ENCODE assay signal across 10 cellular contexts in genomic region chr19:8514505-8515009, GRCh38. TPM values are rescaled to one million over a fixed set of nuclear protein-coding genes. Genes with fewer than 3 reads are reported as not detected.
DNase-seq lines count a peak whose midpoint lies in the region; FAIRE-seq and TF ChIP-seq lines count a peak whose summit lies in the region.
"Not testable (repeated sequence)": the region's sequence is repeated elsewhere in the genome, so short reads cannot be mapped to it uniquely, and the experiment has no call there.
"Had no signal": no experiment of that assay in that cellular context is flagged by ENCODE, and none has a peak within 500 bp of the region (broad histone marks: within the 10 kb centered on the region; RNA-seq: fewer than 3 reads in every experiment).

No MANE protein-coding gene starts in this region.

- peaks cover 24% of the 10 kb centered on the region for H3K36me3 Mint-ChIP-seq in T-helper 1 cell treated with Interleukin-12 subunit alpha and Interleukin-12 subunit beta and Interleukin-4 antibody, amounts not matched to agents 30 μg/mL and 1 μg/mL, for 36 hours (ENCODE audit: low read depth)
- H3K36me3 Mint-ChIP-seq in neural progenitor cell, result not testable (repeated sequence)

- H4K20me1 ChIP-seq in endothelial cell of umbilical vein (replicated peaks; ENCODE audit: control insufficient read depth, extremely low read depth, insufficient read depth, low read length); neural progenitor cell (ENCODE audit: low read depth): not testable (repeated sequence)

- not testable (repeated sequence) for TF ChIP-seq CTCF in BE2C (IDR thresholded peaks at IDR 0.05; ENCODE audit: low read depth, low read length); adrenal gland (IDR thresholded peaks at IDR 0.05); endothelial cell of umbilical vein (IDR thresholded peaks at IDR 0.05; ENCODE audit: extremely low read depth in 1 of 2, insufficient read depth in 1 of 2, low read depth in 1 of 2, low read length in 2 of 2); kidney (IDR thresholded peaks at IDR 0.05; ENCODE audit: borderline replicate concordance, extremely low read depth, insufficient read depth); neural progenitor cell (IDR thresholded peaks at IDR 0.05); stomach (IDR thresholded peaks at IDR 0.05)

- dilution Hi-C loops in endothelial cell of umbilical vein (cut with MboI; ENCODE audit: extremely low pct_ligation_motif_present, low sequenced_read_pairs), result not testable (repeated sequence)

- not testable (repeated sequence) for DNase-seq in BE2C; endothelial cell of umbilical vein (ENCODE audit: low read depth, low spot score); kidney; neural progenitor cell (ENCODE audit: low spot score); stomach
- peak in 1 of 7 donors; percentile 74 for DNase-seq in adrenal gland

- 61 to 70% (median 65%) methylated on average over 13 to 21 of the region's 21 CpGs for WGBS in adrenal gland, 4 donors
- 71 to 76% (median 73%) methylated on average over 21 of the region's 21 CpGs for WGBS in stomach, 5 donors

- not testable (repeated sequence) for H3K79me2 ChIP-seq in endothelial cell of umbilical vein (ENCODE audit: control insufficient read depth, insufficient read depth, low read length); neural progenitor cell (ENCODE audit: low read depth)

- not testable (repeated sequence) for H3K9me3 Mint-ChIP-seq in T-helper 1 cell treated with Interleukin-12 subunit alpha and Interleukin-12 subunit beta and Interleukin-4 antibody, amounts not matched to agents 30 μg/mL and 1 μg/mL, for 36 hours; neural progenitor cell

- intact Hi-C loops in adrenal gland (cut with DNase I); endothelial cell of umbilical vein (cut with micrococcal nuclease); kidney (cut with DNase I): not testable (repeated sequence)
- intact Hi-C loops in stomach (cut with DNase I; ENCODE audit: low total_unique reads), result loop anchor here (5.0 kb wide), 1 partner anchor 182 kb away; no protein-coding TSS in a partner anchor

- H2AFZ ChIP-seq in endothelial cell of umbilical vein (ENCODE audit: low read depth, low read length), result peak overlapping the region; percentile 97
- not testable (repeated sequence) for H2AFZ ChIP-seq in neural progenitor cell (replicated peaks)

- not testable (repeated sequence) for H3K27ac ChIP-seq in HUES48 (ENCODE audit: low read depth, low read length); endothelial cell of umbilical vein (ENCODE audit: insufficient read depth, low read depth, low read length); neural progenitor cell
- peak overlapping the region; percentile 89 to 99 (median 98) for H3K27ac ChIP-seq in adrenal gland
- peak overlapping the region in 1 of 2 donors; percentile 97 for H3K27ac ChIP-seq in kidney (ENCODE audit: low read depth in 2 of 2, low read length in 2 of 2)
- H3K27ac ChIP-seq in stomach, result peak overlapping the region; percentile 96 to 100 (median 99)

- CTCF ChIA-PET in endothelial cell of umbilical vein (lab: Charles Lee), result interaction anchor here (1.0 to 2.3 kb wide), 6 partner anchors 9 to 196 kb away, joined by 4 to 21 read pairs (median 6); no protein-coding TSS in a partner anchor

- not testable (repeated sequence) for H3K36me3 ChIP-seq in BE2C; HUES48 (ENCODE audit: control insufficient read depth, insufficient read depth, low read length); adrenal gland (replicated peaks in 1 of 2); endothelial cell of umbilical vein (ENCODE audit: control insufficient read depth in 2 of 2, extremely low read depth in 1 of 2, insufficient read depth in 2 of 2, low read length in 2 of 2); kidney (ENCODE audit: control insufficient read depth in 1 of 2, insufficient read depth in 2 of 2, low read length in 2 of 2); neural progenitor cell
- H3K36me3 ChIP-seq in stomach, result peaks cover 4 to 21% (median 19%) of the 10 kb centered on the region in 4 donors

- not testable (repeated sequence) for H3K27me3 Mint-ChIP-seq in T-helper 1 cell treated with Interleukin-12 subunit alpha and Interleukin-12 subunit beta and Interleukin-4 antibody, amounts not matched to agents 30 μg/mL and 1 μg/mL, for 36 hours (ENCODE audit: low read depth)
- peaks cover 13% of the 10 kb centered on the region for H3K27me3 Mint-ChIP-seq in neural progenitor cell (ENCODE audit: insufficient read depth, low read depth)

- not testable (repeated sequence) for H3K27me3 ChIP-seq in BE2C; HUES48 (ENCODE audit: control insufficient read depth, insufficient read depth, low read length); adrenal gland; endothelial cell of umbilical vein (ENCODE audit: control insufficient read depth in 2 of 2, insufficient read depth in 2 of 2, low read length in 2 of 2); neural progenitor cell; stomach

- not testable (repeated sequence) for BruUV-seq in endothelial cell of umbilical vein (replicated peaks; lab: Mats Ljungman, UMichigan)

- peak overlapping the region; percentile 66 for H3K4me3 ChIP-seq in BE2C (ENCODE audit: low read depth, low read length)
- peak overlapping the region; percentile 96 for H3K4me3 ChIP-seq in HUES48 (ENCODE audit: low read depth, low read length)
- peak overlapping the region in 2 of 4 donors; percentile 75 to 85 for H3K4me3 ChIP-seq in adrenal gland
- H3K4me3 ChIP-seq in endothelial cell of umbilical vein (replicated peaks in 1 of 3; ENCODE audit: insufficient read depth in 1 of 3, low read depth in 1 of 3, low read length in 3 of 3), result peak overlapping the region in 2 of 3 experiments; percentile 62 to 95
- H3K4me3 ChIP-seq in kidney (ENCODE audit: low read length in 2 of 2), result peak overlapping the region; percentile 68 to 74
- H3K4me3 ChIP-seq in neural progenitor cell, result peak overlapping the region; percentile 93
- H3K4me3 ChIP-seq in stomach, result peak overlapping the region; percentile 45 to 72 (median 63)

- peaks cover 22% of the 10 kb centered on the region for H3F3A ChIP-seq in neural progenitor cell (ENCODE audit: low read depth)

- H3K4me3 Mint-ChIP-seq in T-helper 1 cell treated with Interleukin-12 subunit alpha and Interleukin-12 subunit beta and Interleukin-4 antibody, amounts not matched to agents 30 μg/mL and 1 μg/mL, for 36 hours, result peak overlapping the region; percentile 91
- peak overlapping the region; percentile 95 for H3K4me3 Mint-ChIP-seq in neural progenitor cell

- not testable (repeated sequence) for TF ChIP-seq EP300 in stomach (IDR thresholded peaks at IDR 0.05)

- H3K9me3 ChIP-seq in BE2C; HUES48 (ENCODE audit: control insufficient read depth, insufficient read depth, low read length); adrenal gland (replicated peaks in 1 of 3); endothelial cell of umbilical vein (replicated peaks; ENCODE audit: control insufficient read depth, insufficient read depth, low read length); kidney (ENCODE audit: control insufficient read depth in 1 of 2, low read length in 2 of 2); neural progenitor cell (ENCODE audit: low read depth); stomach: not testable (repeated sequence)

- H3K4me1 Mint-ChIP-seq in T-helper 1 cell treated with Interleukin-12 subunit alpha and Interleukin-12 subunit beta and Interleukin-4 antibody, amounts not matched to agents 30 μg/mL and 1 μg/mL, for 36 hours (ENCODE audit: low read depth), result peaks cover 47% of the 10 kb centered on the region
- H3K4me1 Mint-ChIP-seq in neural progenitor cell, result peaks cover 15% of the 10 kb centered on the region

- not testable (repeated sequence) for TF ChIP-seq POLR2A in adrenal gland (IDR thresholded peaks at IDR 0.05); endothelial cell of umbilical vein (IDR thresholded peaks at IDR 0.05; ENCODE audit: low read depth, low read length); stomach (IDR thresholded peaks at IDR 0.05)

- FAIRE-seq in endothelial cell of umbilical vein (lab: Jason Lieb, UNC); kidney (lab: Jason Lieb, UNC): not testable (repeated sequence)

- peak overlapping the region; percentile 75 for H3K4me2 ChIP-seq in endothelial cell of umbilical vein (ENCODE audit: insufficient read depth, low read length)
- H3K4me2 ChIP-seq in neural progenitor cell, result peak overlapping the region; percentile 79

- peak overlapping the region; percentile 99 for H3K27ac Mint-ChIP-seq in T-helper 1 cell treated with Interleukin-12 subunit alpha and Interleukin-12 subunit beta and Interleukin-4 antibody, amounts not matched to agents 30 μg/mL and 1 μg/mL, for 36 hours
- peak overlapping the region; percentile 85 for H3K27ac Mint-ChIP-seq in neural progenitor cell

- H3K9me1 ChIP-seq in endothelial cell of umbilical vein (replicated peaks; ENCODE audit: control insufficient read depth, extremely low read depth, insufficient read depth, low read length), result not testable (repeated sequence)

- H3K4me1 ChIP-seq in BE2C; HUES48 (ENCODE audit: control insufficient read depth, insufficient read depth, low read length); neural progenitor cell: not testable (repeated sequence)
- H3K4me1 ChIP-seq in adrenal gland (replicated peaks in 1 of 2) (peaks cover 19 to 27% of the 10 kb centered on the region in 2 donors), endothelial cell of umbilical vein (ENCODE audit: control insufficient read depth, extremely low read depth, insufficient read depth, low read length) (peaks cover 11% of the 10 kb centered on the region), kidney (ENCODE audit: control insufficient read depth in 1 of 2, insufficient read depth in 1 of 2, low read depth in 1 of 2, low read length in 2 of 2) (peaks cover 4 to 10% of the 10 kb centered on the region in 2 donors), stomach (peaks cover 18 to 57% (median 28%) of the 10 kb centered on the region in 4 donors)

- H3K9ac ChIP-seq in HUES48 (ENCODE audit: low read depth, low read length), result peak overlapping the region; percentile 96
- peak overlapping the region; percentile 96 for H3K9ac ChIP-seq in endothelial cell of umbilical vein (replicated peaks; ENCODE audit: extremely low read depth, insufficient read depth, low read length)
- peak overlapping the region in 1 of 2 donors; percentile 53 for H3K9ac ChIP-seq in kidney (ENCODE audit: low read length in 2 of 2)
- H3K9ac ChIP-seq in neural progenitor cell, result not testable (repeated sequence)

- POLR2A ChIA-PET in endothelial cell of umbilical vein (lab: Charles Lee), result interaction anchor here (0.6 to 1.8 kb wide), 5 partner anchors 11 to 207 kb away, joined by 3 to 16 read pairs (median 4); partner anchors contain the start of gene RAB11B

RNA-seq across cellular contexts. Expression of gene ZNF414, which starts 0.6 kb away (rescaled TPM):
- polyA plus RNA-seq in BE2C (2012; ENCODE audit: insufficient read depth, insufficient read length, low read depth), result 46.8 TPM
- total RNA-seq in adrenal gland (10 to 100 TPM; 17.5 to 64.6 (median 25.5) TPM), endothelial cell of umbilical vein (14.5 and 20.6 TPM in 2 replicates), kidney (29.6 TPM), neural progenitor cell (ENCODE audit: low replicate concordance) (1.8 and 8.9 TPM in 2 replicates), stomach (10 to 100 TPM in 3 of 5 donors, 1 to 10 TPM in 2; 1.8 to 28.4 (median 16.5) TPM)
- polyA plus RNA-seq in adrenal gland (100 to 1,000 TPM in 1 of 3 donors, 10 to 100 TPM in 1, 1 to 10 TPM in 1; 5.2 to 103 (median 49.6) TPM), endothelial cell of umbilical vein (10.6 and 11.6 TPM in 2 replicates), kidney (ENCODE audit: insufficient read depth, low read depth, low replicate concordance) (20.4 TPM), stomach (10 to 100 TPM; 19.9 to 32.7 (median 26.9) TPM)
- polyA plus RNA-seq in endothelial cell of umbilical vein (2011; cell fraction: cytosol; rRNA removed), result 3.9 and 6.0 TPM in 2 replicates
- 10.6 and 11.8 TPM in 2 replicates for polyA plus RNA-seq in endothelial cell of umbilical vein (2011; cell fraction: nucleus; rRNA removed)
- 5.5 and 18.9 TPM in 2 replicates for polyA plus RNA-seq in endothelial cell of umbilical vein (2012)
- polyA minus RNA-seq in endothelial cell of umbilical vein, result 2.3 and 3.0 TPM in 2 replicates
- polyA minus RNA-seq in endothelial cell of umbilical vein (2011; cell fraction: cytosol; rRNA and poly(A)+ RNA removed), result 13.2 TPM
- polyA minus RNA-seq in endothelial cell of umbilical vein (2011; cell fraction: nucleus; rRNA and poly(A)+ RNA removed), result 2.9 and 8.4 TPM in 2 replicates

RNA-seq across cellular contexts. Expression of gene PRAM1, which starts 12.1 kb away (rescaled TPM):
- polyA plus RNA-seq in BE2C (2012; ENCODE audit: insufficient read depth, insufficient read length, low read depth), result not detected
- total RNA-seq in adrenal gland, result 1 to 10 TPM in 6 of 8 donors, under 1 TPM in 2; 0.24 to 3.1 (median 2.0) TPM
- polyA plus RNA-seq in adrenal gland, result 10 to 100 TPM in 1 of 3 donors, 1 to 10 TPM in 1, under 1 TPM in 1; 0.20 to 21.4 (median 4.4) TPM
- total RNA-seq in endothelial cell of umbilical vein, result 0.31 TPM in 1 of 2 replicates, not detected in the other
- 0.14 TPM in 1 of 2 replicates, not detected in the other for polyA plus RNA-seq in endothelial cell of umbilical vein
- not detected in 2 replicates for polyA plus RNA-seq in endothelial cell of umbilical vein (2011; cell fraction: cytosol; rRNA removed)
- 0.21 and 0.27 TPM in 2 replicates for polyA plus RNA-seq in endothelial cell of umbilical vein (2011; cell fraction: nucleus; rRNA removed)
- not detected in 2 replicates for polyA plus RNA-seq in endothelial cell of umbilical vein (2012)
- not detected in 2 replicates for polyA minus RNA-seq in endothelial cell of umbilical vein
- not detected for polyA minus RNA-seq in endothelial cell of umbilical vein (2011; cell fraction: cytosol; rRNA and poly(A)+ RNA removed)
- 0.19 TPM in 1 of 2 replicates, not detected in the other for polyA minus RNA-seq in endothelial cell of umbilical vein (2011; cell fraction: nucleus; rRNA and poly(A)+ RNA removed)
- 4.6 TPM for total RNA-seq in kidney
- 0.99 TPM for polyA plus RNA-seq in kidney (ENCODE audit: insufficient read depth, low read depth, low replicate concordance)
- total RNA-seq in neural progenitor cell (ENCODE audit: low replicate concordance), result 0.22 and 0.56 TPM in 2 replicates
- 1 to 10 TPM in 1 of 5 donors, under 1 TPM in 1, not detected in 3; 0.37 to 1.2 TPM for total RNA-seq in stomach
- 1 to 10 TPM in 1 of 3 donors, under 1 TPM in 1, not detected in 1; 0.81 to 1.4 TPM for polyA plus RNA-seq in stomach
- total RNA-seq: dermis blood vessel endothelial cell, renal cortical epithelial cell had no signal
